Comparison of ENCODE assay signal across 7 cellular contexts in the genomic region with DNA sequence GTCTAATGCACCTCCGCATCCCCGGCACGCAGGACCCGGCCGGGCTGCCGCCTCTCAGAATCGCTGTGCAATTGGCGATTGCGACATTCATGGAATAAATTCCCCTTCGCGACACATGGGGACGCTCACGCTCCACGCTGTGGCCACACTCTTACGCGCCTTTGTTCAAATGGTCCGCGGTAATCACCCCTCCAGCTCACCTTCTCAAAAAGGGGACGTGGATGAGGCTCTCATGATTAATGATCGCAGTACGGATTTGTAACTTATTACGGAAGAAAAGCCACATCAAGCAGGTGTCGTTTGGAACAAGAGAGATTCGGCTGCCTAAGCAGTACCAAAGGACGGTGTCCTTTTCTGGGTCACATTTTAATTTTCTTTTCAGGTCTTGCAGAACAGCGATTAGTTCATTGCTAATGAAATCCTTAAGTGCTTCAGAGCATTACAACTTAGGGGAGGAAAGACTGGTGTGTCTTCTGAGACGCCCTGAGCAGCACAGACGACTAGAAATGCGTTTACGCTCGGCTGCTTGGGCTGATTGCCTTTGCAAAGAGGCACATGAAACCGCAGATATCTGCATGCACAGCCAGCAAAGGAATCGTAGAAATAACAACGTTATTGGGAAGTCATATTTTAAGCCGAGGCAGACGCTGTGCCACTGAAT. TPM values are rescaled to one million over a fixed set of nuclear protein-coding genes. Genes with fewer than 3 reads are reported as not detected.
DNase-seq lines count a peak whose midpoint lies in the region; ATAC-seq, FAIRE-seq and TF ChIP-seq lines count a peak whose summit lies in the region.

No MANE protein-coding gene starts in this region.

- FAIRE-seq in HTR-8/SVneo (lab: Jason Lieb, UNC): no peak

- H3K9me3 ChIP-seq in NT2/D1 (ENCODE audit: insufficient read depth, low read length): peaks cover 16% of the 10 kb centered on the region
- no peaks in the 10 kb centered on the region for H3K9me3 ChIP-seq in right lobe of liver
- peaks cover 5% of the 10 kb centered on the region for H3K9me3 ChIP-seq in thoracic aorta

- in situ Hi-C loops in G401 (cut with HindIII; ENCODE audit: low sequenced_read_pairs): no loop called here

- no peak for TF ChIP-seq POLR2A in right lobe of liver (IDR thresholded peaks at IDR 0.05)

- no peaks in the 10 kb centered on the region for H3K4me1 ChIP-seq in NT2/D1 (ENCODE audit: insufficient read depth, insufficient read length)
- no peaks in the 10 kb centered on the region for H3K4me1 ChIP-seq in right lobe of liver
- H3K4me1 ChIP-seq in thoracic aorta (ENCODE audit: control insufficient read depth in 1 of 2, low read depth in 2 of 2): no peaks in the 10 kb centered on the region

- peak; percentile 66 for DNase-seq in G401 (ENCODE audit: low spot score)
- DNase-seq in HTR-8/SVneo (ENCODE audit: insufficient read length, low spot score): peak; percentile 34
- DNase-seq in NT2/D1 (ENCODE audit: low read depth, low spot score): peak; percentile 49
- DNase-seq in dermis microvascular lymphatic vessel endothelial cell (ENCODE audit: low read depth in 2 of 2): peak; percentile 49 to 52
- DNase-seq in right lobe of liver: peak in 2 of 3 donors; percentile 52 to 60
- no peak for DNase-seq in thoracic aorta (ENCODE audit: low spot score)
- DNase-seq in NK-92 (lab: John Stamatoyannopoulos, UW; ENCODE audit: unreplicated experiment): no peak

- ATAC-seq in right lobe of liver (peak; percentile 92 to 99 (median 97)), thoracic aorta (ENCODE audit: insufficient number of reproducible peaks, low FRiP score, low read depth) (no peak)

- H3K27ac ChIP-seq in right lobe of liver: no peak overlapping the region
- H3K27ac ChIP-seq in thoracic aorta: no peak overlapping the region

- H3K4me3 ChIP-seq in NT2/D1 (ENCODE audit: insufficient read length, low read depth) (no peak overlapping the region), right lobe of liver (peak overlapping the region in 2 of 3 donors; percentile 8 to 19), thoracic aorta (peak overlapping the region; percentile 37)

- intact Hi-C loops in right lobe of liver (cut with DNase I): no loop called here

- WGBS in right lobe of liver (ENCODE audit: insufficient coverage, low coverage, low lambda C conversion rate, missing lambda C conversion rate): 25% methylated on average over 27 of the region's 36 CpGs

- no peak overlapping the region for H3K9ac ChIP-seq in NT2/D1 (ENCODE audit: insufficient read length, low read depth)

- no peaks in the 10 kb centered on the region for H3K36me3 ChIP-seq in NT2/D1 (ENCODE audit: insufficient read depth, insufficient read length, low read length)
- no peaks in the 10 kb centered on the region for H3K36me3 ChIP-seq in right lobe of liver
- no peaks in the 10 kb centered on the region for H3K36me3 ChIP-seq in thoracic aorta

- H3K27me3 ChIP-seq in NT2/D1 (ENCODE audit: insufficient read depth, insufficient read length) (peaks cover 16% of the 10 kb centered on the region), right lobe of liver (no peaks in the 10 kb centered on the region), thoracic aorta (replicated peaks; ENCODE audit: insufficient read depth) (no peaks in the 10 kb centered on the region)

- TF ChIP-seq CTCF in right lobe of liver (IDR thresholded peaks at IDR 0.05) (peak; percentile 89 to 98 (median 90)), thoracic aorta (IDR thresholded peaks at IDR 0.05) (peak; percentile 90)

RNA-seq across cellular contexts. Expression of gene ADGRD1, which starts 37.3 kb away (rescaled TPM):
- 0.51 TPM in 1 of 2 replicates, not detected in the other for total RNA-seq in G401 (2014; rRNA removed; shearing (Covaris generic))
- 0.25 and 0.26 TPM in 2 replicates for total RNA-seq in dermis microvascular lymphatic vessel endothelial cell
- total RNA-seq in right lobe of liver: 10 to 100 TPM in 4 of 6 experiments, 1 to 10 TPM in 2; 4.7 to 17.0 (median 10.9) TPM
- total RNA-seq in thoracic aorta: 10 to 100 TPM; 21.3 to 37.0 TPM

RNA-seq across cellular contexts. Expression of gene RAN, which starts 44.5 kb away (rescaled TPM):
- total RNA-seq in G401 (2014; rRNA removed; shearing (Covaris generic)): 1,063 and 1,122 TPM in 2 replicates
- total RNA-seq in dermis microvascular lymphatic vessel endothelial cell: 567 and 705 TPM in 2 replicates
- 100 to 1,000 TPM; 136 to 220 (median 147) TPM for total RNA-seq in right lobe of liver
- total RNA-seq in thoracic aorta: 100 to 1,000 TPM; 120 to 168 TPM

Comparison
In these comparisons a context has a peak if more than half of its experiments do, and no peak if none do; other contexts are left out.
1. DNase-seq: peak in G401 (single experiment), HTR-8/SVneo (single experiment), NT2/D1 (single experiment), dermis microvascular lymphatic vessel endothelial cell (2 of 2) and right lobe of liver (2 of 3); none in thoracic aorta (single experiment) and NK-92 (single experiment).